In the genomic region with DNA sequence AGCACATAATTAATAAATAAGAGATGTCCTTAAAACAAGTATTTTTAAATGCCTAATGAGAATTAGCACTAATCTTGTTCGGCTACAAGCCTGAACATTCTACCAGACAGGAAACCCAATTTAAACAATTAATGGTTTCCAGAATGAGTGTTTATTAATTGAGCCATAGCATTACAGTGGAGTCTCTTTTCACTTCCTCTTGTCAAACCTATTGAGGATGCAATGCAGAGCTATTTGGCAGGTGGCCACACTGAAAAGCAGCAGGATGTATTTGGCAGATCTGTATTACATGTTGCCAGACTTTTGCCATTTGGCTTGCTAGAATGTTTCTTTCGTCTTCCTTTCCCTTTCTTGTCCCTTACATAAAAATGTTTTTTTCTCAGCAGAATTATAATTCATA, we compare ENCODE assay signal across 8 cellular contexts.
DNase-seq lines count a peak whose midpoint lies in the region; ATAC-seq lines count a peak whose summit lies in the region.

No MANE protein-coding gene starts in this region.

- no peaks in the 10 kb centered on the region for H3K9me3 Mint-ChIP-seq in memory B cell

- H3K4me3 Mint-ChIP-seq in memory B cell: no peak overlapping the region

- DNase-seq in DMS153 treated with DMSO at 0.1 percent for 48 hours (lab: John Stamatoyannopoulos, UW; ENCODE audit: unreplicated experiment): peak; percentile 68
- DNase-seq in NOMO-1 treated with dmso at 0.1 percent for 144 hours (lab: John Stamatoyannopoulos, UW; ENCODE audit: unreplicated experiment): peak; percentile 43
- peak in 1 of 2 donors; percentile 37 for DNase-seq in memory B cell (ENCODE audit: low spot score in 2 of 2)
- DNase-seq in GOT3 (lab: John Stamatoyannopoulos, UW): no peak
- no peak for DNase-seq in central memory CD4-positive, alpha-beta T cell
- no peak for DNase-seq in GM03348 (ENCODE audit: low spot score)

- H3K4me1 Mint-ChIP-seq in memory B cell: peaks cover 8% of the 10 kb centered on the region

- ATAC-seq in GM19455 (IDR thresholded peaks at IDR 0.05; ENCODE audit: unreplicated experiment) (peak; percentile 55), HG03354 (IDR thresholded peaks at IDR 0.05; ENCODE audit: poor library complexity, severe bottlenecking, unreplicated experiment) (peak; percentile 90), memory B cell (ENCODE audit: low read depth) (peak; percentile 99)

- no peak overlapping the region for H3K27ac Mint-ChIP-seq in memory B cell

- peaks cover 5% of the 10 kb centered on the region for H3K27me3 Mint-ChIP-seq in memory B cell

- no peaks in the 10 kb centered on the region for H3K36me3 Mint-ChIP-seq in memory B cell

Comparison
In these comparisons a context has a peak if more than half of its experiments do, and no peak if none do; other contexts are left out.
1. DNase-seq: peak in DMS153 treated with DMSO at 0.1 percent for 48 hours (single experiment) and NOMO-1 treated with dmso at 0.1 percent for 144 hours (single experiment); none in GOT3 (single experiment), central memory CD4-positive, alpha-beta T cell (single experiment) and GM03348 (single experiment).
2. Peak in every context shown above with its lines, with median percentiles within 50 percentile points of each other: ATAC-seq.